ENCODE assay signal across 30 cellular contexts in genomic region chr1:106619080-106619826, GRCh38.
"Had no signal": no experiment of that assay in that cellular context is flagged by ENCODE, and none has a peak within 500 bp of the region (broad histone marks: within the 10 kb centered on the region; RNA-seq: fewer than 3 reads in every experiment).

No MANE protein-coding gene starts in this region.

- H3K27me3 Mint-ChIP-seq: dendritic cell treated with granulocyte-macrophage colony-stimulating factor and Interleukin-4, amounts not matched to agents 40 ng/mL and 50 ng/mL, for 4 days; naive thymus-derived CD4-positive, alpha-beta T cell; stimulated activated naive B cell treated with anti-CD40 and anti-IgM and Interleukin-4, amounts not matched to agents 10 μg/mL and 1 μg/mL and 100 μg/mL, for 72 hours; stimulated activated naive CD8-positive, alpha-beta T cell treated with anti-CD3 and anti-CD28 coated beads, Interleukin-15, Interleukin-2, amounts not matched to agents 100 ng/mL and 50 ng/mL, for 24 hours had no signal

- H3K36me3 Mint-ChIP-seq: naive thymus-derived CD4-positive, alpha-beta T cell; neural progenitor cell; stimulated activated naive B cell treated with anti-CD40 and anti-IgM and Interleukin-4, amounts not matched to agents 10 μg/mL and 1 μg/mL and 100 μg/mL, for 72 hours had no signal

- H3K9me3 ChIP-seq: colonic mucosa, gastrocnemius medialis, ovary, thoracic aorta, upper lobe of left lung, uterus had no signal

- DNase-seq: colonic mucosa; effector CD8-positive, alpha-beta T cell; endodermal cell; foreskin fibroblast; gastrocnemius medialis; head of caudate nucleus; mammary epithelial cell; mesendoderm; midbrain; naive thymus-derived CD4-positive, alpha-beta T cell; nucleus accumbens; ovary; retina; small intestine; stimulated activated CD4-positive, alpha-beta T cell treated with anti-CD3 and anti-CD28 coated beads, Interleukin-12 subunit alpha, Interleukin-12 subunit beta, amount 100 ng/mL, for 4 hours; stimulated activated CD4-positive, alpha-beta T cell treated with anti-CD3 and anti-CD28 coated beads, Interleukin-1b, Interleukin-23, amount 100 ng/mL, for 48 hours; stimulated activated CD4-positive, alpha-beta T cell treated with anti-CD3 and anti-CD28 coated beads, Interleukin-4, amount 100 ng/mL, for 1 hour; stimulated activated naive B cell treated with anti-CD40 and anti-IgM and Interleukin-4, amounts not matched to agents 10 μg/mL and 1 μg/mL and 100 μg/mL, for 72 hours; uterus had no signal

- H3K4me3 ChIP-seq: colonic mucosa, gastrocnemius medialis, neural progenitor cell, ovary, right lobe of liver, thoracic aorta, tibial nerve, upper lobe of left lung, uterus had no signal

- H3K27ac Mint-ChIP-seq: dendritic cell treated with granulocyte-macrophage colony-stimulating factor and Interleukin-4, amounts not matched to agents 40 ng/mL and 50 ng/mL, for 4 days; endodermal cell; naive thymus-derived CD4-positive, alpha-beta T cell; nephron; neural progenitor cell; stimulated activated naive B cell treated with anti-CD40 and anti-IgM and Interleukin-4, amounts not matched to agents 10 μg/mL and 1 μg/mL and 100 μg/mL, for 72 hours; stimulated activated naive CD8-positive, alpha-beta T cell treated with anti-CD3 and anti-CD28 coated beads, Interleukin-15, Interleukin-2, amounts not matched to agents 100 ng/mL and 50 ng/mL, for 24 hours had no signal

- H3K4me1 Mint-ChIP-seq: naive thymus-derived CD4-positive, alpha-beta T cell; nephron; neural progenitor cell; stimulated activated naive B cell treated with anti-CD40 and anti-IgM and Interleukin-4, amounts not matched to agents 10 μg/mL and 1 μg/mL and 100 μg/mL, for 72 hours had no signal

- H3K27ac ChIP-seq: colonic mucosa, epithelial cell of prostate, gastrocnemius medialis, neural progenitor cell, ovary, right lobe of liver, thoracic aorta, tibial nerve, upper lobe of left lung, uterus had no signal

- H3K9me3 Mint-ChIP-seq: nephron, neural progenitor cell had no signal

- H3K27me3 ChIP-seq: colonic mucosa, gastrocnemius medialis, neural progenitor cell, ovary, right lobe of liver, tibial nerve, upper lobe of left lung, uterus had no signal

- H3K36me3 ChIP-seq: colonic mucosa, gastrocnemius medialis, neural progenitor cell, ovary, right lobe of liver, thoracic aorta, tibial nerve, upper lobe of left lung, uterus had no signal

- ATAC-seq: esophagus mucosa, gastrocnemius medialis, left lobe of liver had no signal

- H3K4me3 Mint-ChIP-seq: dendritic cell treated with granulocyte-macrophage colony-stimulating factor and Interleukin-4, amounts not matched to agents 40 ng/mL and 50 ng/mL, for 4 days; endodermal cell; naive thymus-derived CD4-positive, alpha-beta T cell; nephron; neural progenitor cell; stimulated activated naive B cell treated with anti-CD40 and anti-IgM and Interleukin-4, amounts not matched to agents 10 μg/mL and 1 μg/mL and 100 μg/mL, for 72 hours; stimulated activated naive CD8-positive, alpha-beta T cell treated with anti-CD3 and anti-CD28 coated beads, Interleukin-15, Interleukin-2, amounts not matched to agents 100 ng/mL and 50 ng/mL, for 24 hours had no signal

- H3K4me1 ChIP-seq: colonic mucosa, gastrocnemius medialis, neural progenitor cell, right lobe of liver, tibial nerve, upper lobe of left lung, uterus had no signal
